ENCODE assay signal across 8 cellular contexts in genomic region chr12:26524862-26525465, GRCh38.
DNase-seq lines count a peak whose midpoint lies in the region; ATAC-seq and TF ChIP-seq lines count a peak whose summit lies in the region.

No MANE protein-coding gene starts in this region.

- in situ Hi-C loops in astrocyte of the cerebellum (cut with HindIII; ENCODE audit: low sequenced_read_pairs) = no loop called here

- H3K36me3 Mint-ChIP-seq in CD4-positive, alpha-beta T cell (ENCODE audit: low read depth) = peaks cover 72% of the 10 kb centered on the region

- no peak for ATAC-seq in CD4-positive, alpha-beta T cell (ENCODE audit: poor library complexity)

- H3K27ac ChIP-seq in CD4-positive, alpha-beta T cell (ENCODE audit: low read depth, low read length) = no peak overlapping the region

- H3K27me3 Mint-ChIP-seq in CD4-positive, alpha-beta T cell = no peaks in the 10 kb centered on the region

- no peak overlapping the region for H3K4me3 Mint-ChIP-seq in CD4-positive, alpha-beta T cell

- H3K27ac Mint-ChIP-seq in CD4-positive, alpha-beta T cell = no peak overlapping the region

- 93 to 100% methylated on average over 2 of the region's 2 CpGs for WGBS in lower leg skin, 2 donors

- peaks cover 9% of the 10 kb centered on the region for H3K4me1 Mint-ChIP-seq in CD4-positive, alpha-beta T cell (ENCODE audit: low read depth)

- no peak for DNase-seq in CD4-positive, alpha-beta T cell
- DNase-seq in HS-27A (ENCODE audit: low read depth) (peak; percentile 12), astrocyte of the cerebellum (ENCODE audit: low read depth) (no peak), lung microvascular endothelial cell (ENCODE audit: low read depth in 2 of 2) (peak; percentile 34 to 47), lower leg skin (ENCODE audit: low spot score in 2 of 2) (no peak), retina (no peak)
- no peak for DNase-seq in stimulated activated naive CD4-positive, alpha-beta T cell treated with Interleukin-2 at 50 U/mL for 16 hours (lab: John Stamatoyannopoulos, UW)
- no peak for DNase-seq in activated CD4-positive, alpha-beta T cell treated with anti-CD3 and anti-CD28 coated beads for 1 hour

- H3K9me3 Mint-ChIP-seq in CD4-positive, alpha-beta T cell = peaks cover 9% of the 10 kb centered on the region

- H3K4me3 ChIP-seq in astrocyte of the cerebellum (ENCODE audit: low read depth, low read length) = no peak overlapping the region
- no peak overlapping the region for H3K4me3 ChIP-seq in lower leg skin (ENCODE audit: low read depth, poor library complexity, severe bottlenecking)

- TF ChIP-seq POLR2A in lower leg skin (IDR thresholded peaks at IDR 0.05) = no peak

- no peaks in the 10 kb centered on the region for H3K27me3 ChIP-seq in CD4-positive, alpha-beta T cell (ENCODE audit: control insufficient read depth, insufficient read depth, low read length)

- H3K9me3 ChIP-seq in CD4-positive, alpha-beta T cell (ENCODE audit: control insufficient read depth, low read length) = peaks cover 30% of the 10 kb centered on the region

- peak; percentile 18 for TF ChIP-seq CTCF in CD4-positive, alpha-beta T cell (IDR thresholded peaks at IDR 0.05)
- peak; percentile 51 for TF ChIP-seq CTCF in astrocyte of the cerebellum (IDR thresholded peaks at IDR 0.05; ENCODE audit: low read depth, low read length, missing control alignments)
- no peak for TF ChIP-seq CTCF in lower leg skin (IDR thresholded peaks at IDR 0.05)

- CTCF ChIA-PET in CD4-positive, alpha-beta T cell (lab: Charles Lee) = no interaction called here

- intact Hi-C loops in CD4-positive, alpha-beta T cell (cut with DNase I, micrococcal nuclease) = no loop called here
- intact Hi-C loops in lower leg skin (cut with DNase I; ENCODE audit: low total_unique reads) = loop anchor here (10.0 kb wide), 1 partner anchor 400 kb away; the partner anchor contains the start of gene BHLHE41

- POLR2A ChIA-PET in CD4-positive, alpha-beta T cell (lab: Charles Lee) = no interaction called here

Comparison
In these comparisons a context has a peak if more than half of its experiments do, and no peak if none do; other contexts are left out.
1. DNase-seq: peak in HS-27A (single experiment) and lung microvascular endothelial cell (2 of 2); none in CD4-positive, alpha-beta T cell (0 of 10), astrocyte of the cerebellum (single experiment), lower leg skin (0 of 2), retina (single experiment), stimulated activated naive CD4-positive, alpha-beta T cell treated with Interleukin-2 at 50 U/mL for 16 hours (single experiment) and activated CD4-positive, alpha-beta T cell treated with anti-CD3 and anti-CD28 coated beads for 1 hour (single experiment).
2. CTCF ChIP-seq: peak in CD4-positive, alpha-beta T cell (single experiment) and astrocyte of the cerebellum (single experiment); none in lower leg skin (0 of 3).